In genomic region chr9:113875917-113876805, GRCh38 we compare ENCODE assay signal across 8 cellular contexts. TPM values are rescaled to one million over a fixed set of nuclear protein-coding genes. Genes with fewer than 3 reads are reported as not detected.
DNase-seq lines count a peak whose midpoint lies in the region; ATAC-seq and TF ChIP-seq lines count a peak whose summit lies in the region.

Gene ZNF618 (plus strand): TSS chr9:113876309. CDS start chr9:113876381, 72 bp downstream.

- POLR2A ChIA-PET in BJ (lab: Charles Lee): no interaction called here

- no peaks in the 10 kb centered on the region for H3K27me3 ChIP-seq in BJ (ENCODE audit: control insufficient read depth, insufficient read depth, low read length)

- H3K4me3 ChIP-seq in BJ (ENCODE audit: low read depth, low read length) (peak within 1 kb of the TSS; percentile 80), astrocyte of the cerebellum (ENCODE audit: low read depth, low read length) (peak within 1 kb of the TSS; percentile 75)

- H3K36me3 ChIP-seq in BJ (ENCODE audit: control insufficient read depth, insufficient read depth, low read length): no peaks in the 10 kb centered on the region

- in situ Hi-C loops in astrocyte of the cerebellum (cut with HindIII; ENCODE audit: low sequenced_read_pairs): no loop called here

- TF ChIP-seq CTCF in BJ (IDR thresholded peaks at IDR 0.05; ENCODE audit: insufficient read depth, low read depth, low read length) (no peak), astrocyte of the cerebellum (IDR thresholded peaks at IDR 0.05; ENCODE audit: low read depth, low read length, missing control alignments) (no peak)

- CTCF ChIA-PET in BJ (lab: Yijun Ruan, JAX): interaction anchor here (0.6 to 2.1 kb wide), 11 partner anchors 12 to 1455 kb away, joined by 3 to 7 read pairs (median 4); no protein-coding TSS in a partner anchor

- peak; percentile 66 for ATAC-seq in GM18909 (IDR thresholded peaks at IDR 0.05; ENCODE audit: poor library complexity, unreplicated experiment)

- DNase-seq in BJ (ENCODE audit: low read depth): no peak
- DNase-seq in NCI-H774 (lab: John Stamatoyannopoulos, UW): peak; percentile 42
- DNase-seq in astrocyte of the cerebellum (ENCODE audit: low read depth): no peak
- DNase-seq in hippocampal formation (lab: John Stamatoyannopoulos, UW): peak; percentile 8 to 55
- DNase-seq in renal cortical epithelial cell (ENCODE audit: low read depth): no peak
- no peak for DNase-seq in DMS114 treated with DMSO at 0.1 percent for 48 hours (lab: John Stamatoyannopoulos, UW; ENCODE audit: unreplicated experiment)
- DNase-seq in NCI-H187 (lab: John Stamatoyannopoulos, UW): no peak

RNA-seq across cellular contexts. Expression of gene ZNF618, which starts in this region (rescaled TPM):
- 4.0 and 5.4 TPM in 2 replicates for polyA plus RNA-seq in BJ (2011; rRNA removed)
- polyA minus RNA-seq in BJ (2011; rRNA and poly(A)+ RNA removed): 6.9 and 10.3 TPM in 2 replicates
- total RNA-seq in renal cortical epithelial cell: 3.5 and 30.6 TPM in 2 replicates

Comparison
In these comparisons a context has a peak if more than half of its experiments do, and no peak if none do; other contexts are left out.
1. DNase-seq: peak in NCI-H774 (single experiment) and hippocampal formation (2 of 2); none in BJ (single experiment), astrocyte of the cerebellum (single experiment), renal cortical epithelial cell (single experiment), DMS114 treated with DMSO at 0.1 percent for 48 hours (single experiment) and NCI-H187 (0 of 2).